In the genomic region with DNA sequence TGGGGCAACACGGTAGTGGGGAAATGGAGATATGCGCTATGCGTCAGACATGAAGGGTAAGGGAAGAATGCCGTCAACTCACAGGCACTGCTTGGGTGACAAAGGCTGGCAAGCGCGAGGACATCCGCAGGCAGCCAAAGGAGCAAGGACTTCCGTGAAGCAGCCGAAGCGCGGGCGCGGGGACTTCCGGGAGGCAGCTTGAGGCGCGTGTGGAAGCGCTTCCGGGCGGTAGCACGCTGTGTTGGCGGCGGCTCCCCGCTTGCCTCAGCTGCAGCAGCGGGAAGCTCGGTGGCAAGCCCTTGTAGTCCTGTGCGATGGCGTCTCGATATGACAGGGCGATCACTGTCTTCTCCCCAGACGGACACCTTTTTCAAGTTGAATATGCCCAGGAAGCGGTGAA, we compare ENCODE assay signal across 9 cellular contexts. TPM values are rescaled to one million over a fixed set of nuclear protein-coding genes. Genes with fewer than 3 reads are reported as not detected.
A peak's percentile ranks its signal among the peaks of the same experiment; 100 is the strongest.
DNase-seq lines count a peak whose midpoint lies in the region; TF ChIP-seq lines count a peak whose summit lies in the region.
"Had no signal": no experiment of that assay in that cellular context is flagged by ENCODE, and none has a peak within 500 bp of the region (broad histone marks: within the 10 kb centered on the region; RNA-seq: fewer than 3 reads in every experiment).

A gene (plus strand): TSS at position 218 of the 400 bp plus-strand sequence. CDS start 97 bp downstream, at position 315.

- no peak for TF ChIP-seq POLR2A in ovary (IDR thresholded peaks at IDR 0.05)

- no peaks in the 10 kb centered on the region for H3K9me2 ChIP-seq in OCI-LY1 (ENCODE audit: low read depth, low read length)

- peaks cover 0 to 17% (median 0%) of the 10 kb centered on the region in 11 experiments; a peak in 3 of 22 replicates for H3K9me3 ChIP-seq in BLaER1 treated with 17β-estradiol and CSF1 and Interleukin-3, amounts not matched to agents 10 nM and 100 nM (replicated peaks in 1 of 11)
- H3K9me3 ChIP-seq in OCI-LY1 (ENCODE audit: low read length) (no peaks in the 10 kb centered on the region), ovary (no peaks in the 10 kb centered on the region)

- H3K4me1 ChIP-seq in BLaER1 treated with 17β-estradiol and CSF1 and Interleukin-3, amounts not matched to agents 10 nM and 100 nM, result peaks cover 0 to 9% (median 0%) of the 10 kb centered on the region in 10 experiments; a peak in 1 of 20 replicates
- peaks cover 54% of the 10 kb centered on the region for H3K4me1 ChIP-seq in OCI-LY1 (ENCODE audit: insufficient read depth, low read length, severe bottlenecking)
- H3K4me1 ChIP-seq in ovary (ENCODE audit: insufficient read depth), result no peaks in the 10 kb centered on the region

- intact Hi-C loops in ovary (cut with DNase I), result no loop called here

- TF ChIP-seq CTCF in OCI-LY1 (IDR thresholded peaks at IDR 0.05; ENCODE audit: low read length), result no peak
- no peak for TF ChIP-seq CTCF in ovary (IDR thresholded peaks at IDR 0.05)

- peak within 1 kb of the TSS in 10 of 11 experiments; percentile 57 to 74 (median 63); a peak in 19 of 22 replicates for H3K27ac ChIP-seq in BLaER1 treated with 17β-estradiol and CSF1 and Interleukin-3, amounts not matched to agents 10 nM and 100 nM
- peak within 1 kb of the TSS; percentile 89 for H3K27ac ChIP-seq in OCI-LY1 (ENCODE audit: low read depth, low read length, poor library complexity, severe bottlenecking)
- H3K27ac ChIP-seq in ovary, result no peak within 1 kb of the TSS
- no peak within 1 kb of the TSS for H3K27ac ChIP-seq in caudate nucleus (ENCODE audit: low read depth, low read length)

- H3K4me2 ChIP-seq in BLaER1 treated with 17β-estradiol and CSF1 and Interleukin-3, amounts not matched to agents 10 nM and 100 nM, result peak within 1 kb of the TSS; percentile 31 to 74 (median 63)
- peak within 1 kb of the TSS; percentile 98 for H3K4me2 ChIP-seq in OCI-LY1 (ENCODE audit: low read length)

- no peak for TF ChIP-seq EP300 in ovary (IDR thresholded peaks at IDR 0.05)

- H3K9me3 Mint-ChIP-seq in activated naive CD8-positive, alpha-beta T cell treated with anti-CD3 and anti-CD28 coated beads for 36 hours, result peaks cover 1% of the 10 kb centered on the region

- H3K4me3 ChIP-seq in BLaER1 treated with 17β-estradiol and CSF1 and Interleukin-3, amounts not matched to agents 10 nM and 100 nM, result peak within 1 kb of the TSS; percentile 45 to 68 (median 56)
- peak within 1 kb of the TSS; percentile 79 for H3K4me3 ChIP-seq in OCI-LY1 (ENCODE audit: low read depth, low read length, poor library complexity, severe bottlenecking)
- H3K4me3 ChIP-seq in ovary, result no peak within 1 kb of the TSS

- no peaks in the 10 kb centered on the region for H3K36me3 Mint-ChIP-seq in activated naive CD8-positive, alpha-beta T cell treated with anti-CD3 and anti-CD28 coated beads for 36 hours

- DNase-seq in activated naive CD8-positive, alpha-beta T cell treated with anti-CD3 and anti-CD28 coated beads for 36 hours, result peak; percentile 69
- DNase-seq in ovary (peak in 3 of 5 donors; percentile 12 to 39 (median 27)), ureter (ENCODE audit: low spot score) (no peak), SKM-1 treated with dmso at 0.1 percent for 144 hours (lab: John Stamatoyannopoulos, UW; ENCODE audit: unreplicated experiment) (no peak), caudate nucleus (lab: John Stamatoyannopoulos, UW) (no peak), DMS53 (lab: John Stamatoyannopoulos, UW) (no peak)

- no peaks in the 10 kb centered on the region for H3K27me3 ChIP-seq in BLaER1 treated with 17β-estradiol and CSF1 and Interleukin-3, amounts not matched to agents 10 nM and 100 nM
- H3K27me3 ChIP-seq in OCI-LY1 (ENCODE audit: insufficient read depth, low read length) (no peaks in the 10 kb centered on the region), ovary (no peaks in the 10 kb centered on the region)

- no peaks in the 10 kb centered on the region for H3K27me3 Mint-ChIP-seq in activated naive CD8-positive, alpha-beta T cell treated with anti-CD3 and anti-CD28 coated beads for 36 hours

- H3K4me3 Mint-ChIP-seq in activated naive CD8-positive, alpha-beta T cell treated with anti-CD3 and anti-CD28 coated beads for 36 hours, result peak within 1 kb of the TSS; percentile 83

- no peaks in the 10 kb centered on the region; the same call in 1 of the 2 replicates for H3F3A ChIP-seq in OCI-LY1 (ENCODE audit: insufficient read depth, low read length)

- H4K20me1 ChIP-seq in BLaER1 treated with 17β-estradiol and CSF1 and Interleukin-3, amounts not matched to agents 10 nM and 100 nM, result no peaks in the 10 kb centered on the region
- no peaks in the 10 kb centered on the region for H4K20me1 ChIP-seq in OCI-LY1 (ENCODE audit: insufficient read depth, low read length)

- peak within 1 kb of the TSS; percentile 32 to 70 (median 66); a peak in 20 of 22 replicates for H3K9ac ChIP-seq in BLaER1 treated with 17β-estradiol and CSF1 and Interleukin-3, amounts not matched to agents 10 nM and 100 nM
- peak within 1 kb of the TSS; percentile 94 for H3K9ac ChIP-seq in OCI-LY1 (ENCODE audit: low read length)

- peak within 1 kb of the TSS; percentile 48; the same call in 1 of the 2 replicates for H2AFZ ChIP-seq in OCI-LY1 (ENCODE audit: low read length)

- peaks cover 11% of the 10 kb centered on the region for H3K79me2 ChIP-seq in OCI-LY1 (ENCODE audit: insufficient read depth, low read length)

- peaks cover 6% of the 10 kb centered on the region for H3K4me1 Mint-ChIP-seq in activated naive CD8-positive, alpha-beta T cell treated with anti-CD3 and anti-CD28 coated beads for 36 hours

- peak within 1 kb of the TSS; percentile 96 for H3K27ac Mint-ChIP-seq in activated naive CD8-positive, alpha-beta T cell treated with anti-CD3 and anti-CD28 coated beads for 36 hours

- H3K36me3 ChIP-seq in BLaER1 treated with 17β-estradiol and CSF1 and Interleukin-3, amounts not matched to agents 10 nM and 100 nM, result no peaks in the 10 kb centered on the region
- H3K36me3 ChIP-seq in OCI-LY1 (ENCODE audit: insufficient read depth, low read length), result no peaks in the 10 kb centered on the region
- no peaks in the 10 kb centered on the region for H3K36me3 ChIP-seq in ovary

- WGBS in ovary, 3 donors, result 53 to 79% (median 60%) methylated on average over 31 of the region's 31 CpGs

RNA-seq across cellular contexts. Expression of the gene that starts here (rescaled TPM):
- total RNA-seq in activated naive CD8-positive, alpha-beta T cell treated with anti-CD3 and anti-CD28 coated beads for 36 hours, result 1 to 10 TPM; 3.3 to 3.6 TPM
- under 1 TPM in 3 of 7 donors, not detected in 4; 0.12 to 0.25 (median 0.15) TPM for total RNA-seq in ovary
- under 1 TPM in 1 of 2 donors, not detected in 1; 0.17 TPM for polyA plus RNA-seq in ovary
- total RNA-seq in ureter, result not detected
- total RNA-seq: RPMI7951 had no signal

Comparison
In these comparisons a context has a peak if more than half of its experiments do, and no peak if none do; other contexts are left out.
1. Peak in DNase-seq in ovary; RNA of the gene not detected or under 1 TPM.
2. H3K27ac ChIP-seq: peak in BLaER1 treated with 17β-estradiol and CSF1 and Interleukin-3, amounts not matched to agents 10 nM and 100 nM (10 of 11) and OCI-LY1 (single experiment); none in ovary (0 of 2) and caudate nucleus (single experiment).